In the genomic region with DNA sequence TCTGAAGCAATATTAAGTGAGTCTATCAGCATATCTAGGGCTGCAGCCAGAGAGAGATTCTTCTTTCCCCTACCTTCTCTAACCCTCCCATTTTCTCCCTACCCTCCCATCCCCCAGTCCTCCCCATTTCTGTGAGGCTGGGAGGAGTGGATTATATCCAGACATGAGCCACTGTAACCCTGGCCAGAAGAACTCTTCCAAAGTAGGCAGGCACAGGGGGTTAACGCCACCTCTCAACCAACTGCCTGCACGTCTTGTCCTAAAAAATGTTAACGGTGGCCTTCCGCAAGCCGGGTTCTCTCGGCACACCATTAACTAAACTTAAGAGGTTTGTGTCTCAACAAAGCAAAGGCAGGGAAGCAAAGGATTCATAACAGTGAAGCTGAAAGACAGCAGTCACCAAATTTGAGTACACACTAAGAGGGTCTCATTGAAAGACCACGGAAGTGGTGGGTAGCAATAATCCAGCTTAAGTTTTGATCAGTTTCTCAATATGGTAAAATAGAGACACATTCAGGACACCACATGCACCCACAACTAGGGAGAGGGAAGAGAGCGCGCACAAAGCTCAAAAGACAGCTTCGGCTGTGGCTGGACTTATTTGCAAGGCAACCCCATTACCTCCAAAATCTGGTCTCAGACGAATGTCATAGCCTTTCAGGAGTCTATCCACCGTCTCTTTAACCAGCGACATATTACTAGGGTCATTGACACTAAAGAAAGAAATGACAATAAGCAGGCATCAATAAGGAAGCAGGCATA, we compare ENCODE assay signal across 9 cellular contexts. TPM values are rescaled to one million over a fixed set of nuclear protein-coding genes. Genes with fewer than 3 reads are reported as not detected.
A peak's percentile ranks its signal among the peaks of the same experiment; 100 is the strongest.
DNase-seq lines count a peak whose midpoint lies in the region; ATAC-seq, FAIRE-seq and TF ChIP-seq lines count a peak whose summit lies in the region.
"Had no signal": no experiment of that assay in that cellular context is flagged by ENCODE, and none has a peak within 500 bp of the region (broad histone marks: within the 10 kb centered on the region; RNA-seq: fewer than 3 reads in every experiment).

No MANE protein-coding gene starts in this region.

- H2BK15ac ChIP-seq in H1 (ENCODE audit: low read length) = no peak overlapping the region

- POLR2A ChIA-PET in activated CD4-positive, alpha-beta T cell treated with anti-CD3 and anti-CD28 coated beads for 36 hours (lab: Charles Lee) = no interaction called here
- POLR2A ChIA-PET in H1 (lab: Charles Lee; ENCODE audit: partially characterized antibody) = interaction anchor here (0.6 kb wide), 1 partner anchor 11 kb away, joined by 4 read pairs; no protein-coding TSS in a partner anchor

- no peak overlapping the region for H2BK12ac ChIP-seq in H1 (ENCODE audit: low read depth, low read length)

- no peak overlapping the region; the same call in 1 of the 2 replicates for H3K18ac ChIP-seq in H1 (ENCODE audit: extremely low read depth, low read length)

- 12% methylated on average over 12 of the region's 13 CpGs; no CpG with 5 or more reads in 1 of the 2 experiments for WGBS in H1 (ENCODE audit: extremely low coverage in 1 of 2, insufficient coverage in 1 of 2, insufficient read length in 1 of 2, insufficient replicate concordance in 2 of 2, low coverage in 1 of 2, low lambda C conversion rate in 2 of 2, missing lambda C conversion rate in 1 of 2), 2 experiments
- 22 to 45% (median 40%) methylated on average over 13 of the region's 13 CpGs for WGBS in small intestine, 3 donors

- H3K27ac ChIP-seq in H1 (ENCODE audit: low read depth, low read length) = no peak overlapping the region
- H3K27ac ChIP-seq in small intestine (ENCODE audit: low read depth in 1 of 2, low read length in 1 of 2) = no peak overlapping the region

- no peak overlapping the region for H2AFZ ChIP-seq in H1 (ENCODE audit: low read length)

- H3K56ac ChIP-seq in H1 (replicated peaks; ENCODE audit: insufficient read length, low read depth, low read length) = no peak overlapping the region

- H2AK5ac ChIP-seq in H1 (ENCODE audit: low read depth, low read length) = no peak overlapping the region

- H4K5ac ChIP-seq in H1 (ENCODE audit: insufficient read length, low read depth, low read length) = no peak overlapping the region

- no peak overlapping the region for H3K14ac ChIP-seq in H1 (ENCODE audit: insufficient read length)

- no peak overlapping the region for H4K91ac ChIP-seq in H1 (replicated peaks; ENCODE audit: insufficient read length, low read length)

- H3K23ac ChIP-seq in H1 (ENCODE audit: insufficient read length) = no peak overlapping the region

- no peak overlapping the region for H2BK20ac ChIP-seq in H1 (ENCODE audit: low read length)

- no peaks in the 10 kb centered on the region for H3K9me3 Mint-ChIP-seq in activated CD4-positive, alpha-beta T cell treated with anti-CD3 and anti-CD28 coated beads for 36 hours (ENCODE audit: low read depth)
- peaks cover 3 to 4% of the 10 kb centered on the region in 2 donors for H3K9me3 Mint-ChIP-seq in stimulated activated naive B cell treated with anti-CD40 and anti-IgM and Interleukin-4, amounts not matched to agents 10 μg/mL and 1 μg/mL and 100 μg/mL, for 72 hours

- no peak overlapping the region for H3K27ac Mint-ChIP-seq in activated CD4-positive, alpha-beta T cell treated with anti-CD3 and anti-CD28 coated beads for 36 hours
- H3K27ac Mint-ChIP-seq in stimulated activated naive B cell treated with anti-CD40 and anti-IgM and Interleukin-4, amounts not matched to agents 10 μg/mL and 1 μg/mL and 100 μg/mL, for 72 hours = no peak overlapping the region

- TF ChIP-seq RAD21 in H1 (IDR thresholded peaks at IDR 0.05 in 1 of 2, conservative IDR thresholded peaks at IDR 0.05 in 1 of 2; ENCODE audit: low read depth in 2 of 2, low read length in 2 of 2) = no peak

- no peak overlapping the region for H2BK5ac ChIP-seq in H1 (ENCODE audit: low read depth, low read length)

- no peak overlapping the region for H4K8ac ChIP-seq in H1 (ENCODE audit: extremely low read depth, insufficient read depth, low read length)

- H3K23me2 ChIP-seq in H1 (ENCODE audit: low read depth, low read length) = peaks cover 22% of the 10 kb centered on the region

- H3K4ac ChIP-seq in H1 (replicated peaks; ENCODE audit: insufficient read length, low read depth, low read length) = no peak overlapping the region

- H3K4me1 Mint-ChIP-seq in activated CD4-positive, alpha-beta T cell treated with anti-CD3 and anti-CD28 coated beads for 36 hours = peaks cover 7% of the 10 kb centered on the region
- H3K4me1 Mint-ChIP-seq in stimulated activated naive B cell treated with anti-CD40 and anti-IgM and Interleukin-4, amounts not matched to agents 10 μg/mL and 1 μg/mL and 100 μg/mL, for 72 hours = peaks cover 8 to 40% of the 10 kb centered on the region in 2 donors

- H3K79me2 ChIP-seq in H1 (ENCODE audit: control insufficient read depth in 1 of 2, insufficient read depth in 2 of 2, low read length in 2 of 2) = no peaks in the 10 kb centered on the region

- peak overlapping the region; percentile 91 to 97 for H3K4me2 ChIP-seq in H1 (ENCODE audit: insufficient read depth in 1 of 2, low read depth in 2 of 2, low read length in 2 of 2)

- H3K36me3 ChIP-seq in H1 (ENCODE audit: control insufficient read depth in 2 of 4, insufficient read depth in 4 of 4, low read length in 3 of 4) (no peaks in the 10 kb centered on the region), small intestine (ENCODE audit: control insufficient read depth in 2 of 2, insufficient read depth in 2 of 2, low read length in 2 of 2) (no peaks in the 10 kb centered on the region)

- ATAC-seq in activated CD4-positive, alpha-beta T cell treated with anti-CD3 and anti-CD28 coated beads for 36 hours = no peak
- peak; percentile 1 for ATAC-seq in HG03342 (IDR thresholded peaks at IDR 0.05; ENCODE audit: unreplicated experiment)
- ATAC-seq in stimulated activated naive B cell treated with anti-CD40 and anti-IgM and Interleukin-4, amounts not matched to agents 10 μg/mL and 1 μg/mL and 100 μg/mL, for 72 hours (replicated peaks) = peak in 1 of 2 donors; percentile 13

- DNase-seq in activated CD4-positive, alpha-beta T cell treated with anti-CD3 and anti-CD28 coated beads for 36 hours = no peak
- DNase-seq in activated CD4-positive, alpha-beta T cell treated with anti-CD3 and anti-CD28 coated beads for 48 hours = no peak
- no peak for DNase-seq in H1 (ENCODE audit: low read depth in 1 of 2, low spot score in 2 of 2)
- DNase-seq in stimulated activated naive B cell treated with anti-CD40 and anti-IgM and Interleukin-4, amounts not matched to agents 10 μg/mL and 1 μg/mL and 100 μg/mL, for 72 hours = no peak
- no peak for DNase-seq in islet precursor cell
- DNase-seq in DMS153 (lab: John Stamatoyannopoulos, UW) = no peak
- no peak for DNase-seq in small intestine

- CTCF ChIA-PET in activated CD4-positive, alpha-beta T cell treated with anti-CD3 and anti-CD28 coated beads for 36 hours (lab: Charles Lee) = no interaction called here
- CTCF ChIA-PET in H1 (lab: Charles Lee; ENCODE audit: partially characterized antibody) = interaction anchor here (0.7 to 0.8 kb wide), 2 partner anchors 11 to 278 kb away, joined by 3 read pairs; no protein-coding TSS in a partner anchor

- peak overlapping the region; percentile 51 to 73 (median 55); a peak in 7 of 8 replicates for H3K4me3 ChIP-seq in H1 (ENCODE audit: extremely low read depth in 1 of 4, insufficient read depth in 2 of 4, low read depth in 3 of 4, low read length in 4 of 4)
- H3K4me3 ChIP-seq in small intestine (ENCODE audit: low read depth in 1 of 2, low read length in 2 of 2) = no peak overlapping the region

- no peak overlapping the region for H2BK120ac ChIP-seq in H1 (replicated peaks; ENCODE audit: low read depth, low read length)

- H3K27me3 Mint-ChIP-seq in activated CD4-positive, alpha-beta T cell treated with anti-CD3 and anti-CD28 coated beads for 36 hours = peaks cover 67% of the 10 kb centered on the region
- H3K27me3 Mint-ChIP-seq in stimulated activated naive B cell treated with anti-CD40 and anti-IgM and Interleukin-4, amounts not matched to agents 10 μg/mL and 1 μg/mL and 100 μg/mL, for 72 hours = peaks cover 62 to 71% of the 10 kb centered on the region in 2 donors

- peaks cover 5 to 20% (median 13%) of the 10 kb centered on the region in 4 experiments; a peak in 6 of 7 replicates for H3K4me1 ChIP-seq in H1 (replicated peaks in 1 of 4; ENCODE audit: control insufficient read depth in 3 of 4, insufficient read depth in 4 of 4, low read length in 3 of 4)
- no peaks in the 10 kb centered on the region for H3K4me1 ChIP-seq in small intestine (ENCODE audit: control insufficient read depth in 2 of 2, insufficient read depth in 1 of 2, low read depth in 1 of 2, low read length in 1 of 2)

- H3K4me3 Mint-ChIP-seq in activated CD4-positive, alpha-beta T cell treated with anti-CD3 and anti-CD28 coated beads for 36 hours = peak overlapping the region; percentile 67
- peak overlapping the region; percentile 81 to 84 for H3K4me3 Mint-ChIP-seq in stimulated activated naive B cell treated with anti-CD40 and anti-IgM and Interleukin-4, amounts not matched to agents 10 μg/mL and 1 μg/mL and 100 μg/mL, for 72 hours

- intact Hi-C loops in activated CD4-positive, alpha-beta T cell treated with anti-CD3 and anti-CD28 coated beads for 36 hours (cut with DNase I, micrococcal nuclease) = loop anchor here (10.0 kb wide), 4 partner anchors 1041 to 1959 kb away; a partner anchor contains a TSS

- H3K9me3 ChIP-seq in H1 (ENCODE audit: insufficient read depth in 2 of 2, low read depth in 1 of 2, low read length in 1 of 2) = no peaks in the 10 kb centered on the region
- no peaks in the 10 kb centered on the region for H3K9me3 ChIP-seq in small intestine (ENCODE audit: control insufficient read depth, low read depth)

- H4K20me1 ChIP-seq in H1 (replicated peaks in 1 of 2; ENCODE audit: control insufficient read depth in 1 of 2, insufficient read depth in 2 of 2, low read length in 2 of 2) = peaks cover 1 to 2% of the 10 kb centered on the region in 2 experiments

- TF ChIP-seq POLR2A in H1 (IDR thresholded peaks at IDR 0.05; ENCODE audit: control extremely low read depth in 1 of 2, low read depth in 2 of 2, low read length in 2 of 2) = no peak

- H3K27me3 ChIP-seq in H1 (replicated peaks in 1 of 4; ENCODE audit: control insufficient read depth in 3 of 4, extremely low read depth in 1 of 4, insufficient read depth in 3 of 4, low read length in 3 of 4) (peaks cover 20 to 58% (median 50%) of the 10 kb centered on the region in 4 experiments), small intestine (ENCODE audit: control insufficient read depth in 2 of 2, insufficient read depth in 2 of 2, low read length in 2 of 2) (peaks cover 0 to 28% of the 10 kb centered on the region in 2 donors)

- TF ChIP-seq CTCF in H1 (IDR thresholded peaks at IDR 0.05; ENCODE audit: control extremely low read depth in 1 of 3, insufficient read depth in 1 of 3, low read depth in 1 of 3, low read length in 3 of 3) = no peak

- no peak for TF ChIP-seq EP300 in H1 (IDR thresholded peaks at IDR 0.05; ENCODE audit: borderline replicate concordance in 1 of 2, low read depth in 2 of 2, low read length in 2 of 2)

- H3K9ac ChIP-seq in H1 (replicated peaks in 1 of 4; ENCODE audit: extremely low read depth in 1 of 4, low read depth in 3 of 4, low read length in 3 of 4) = no peak overlapping the region

- no peaks in the 10 kb centered on the region for H3K36me3 Mint-ChIP-seq in activated CD4-positive, alpha-beta T cell treated with anti-CD3 and anti-CD28 coated beads for 36 hours (ENCODE audit: low read depth)
- H3K36me3 Mint-ChIP-seq in stimulated activated naive B cell treated with anti-CD40 and anti-IgM and Interleukin-4, amounts not matched to agents 10 μg/mL and 1 μg/mL and 100 μg/mL, for 72 hours = no peaks in the 10 kb centered on the region

- FAIRE-seq in H1 (lab: Jason Lieb, UNC) (no peak), small intestine (lab: Jason Lieb, UNC) (no peak)

- H3K79me1 ChIP-seq in H1 (ENCODE audit: low read depth, low read length) = no peaks in the 10 kb centered on the region

RNA-seq across cellular contexts. Expression of a gene that starts 0.6 kb away (rescaled TPM):
- not detected for total RNA-seq in activated CD4-positive, alpha-beta T cell treated with anti-CD3 and anti-CD28 coated beads for 36 hours
- 0.88 and 1.9 TPM in 2 replicates for total RNA-seq in H1 (2021; fragmentation: NEBNext Ultra II Directional; extraction: Animal tissue kit (Norgen Biotek cat#: 25700))
- polyA plus RNA-seq in H1 (2011; rRNA removed) = 0.25 and 0.54 TPM in 2 replicates
- polyA plus RNA-seq in H1 (2011; cell fraction: cytosol; rRNA removed) = 0.26 TPM
- 0.60 TPM for polyA plus RNA-seq in H1 (2011; cell fraction: nucleus; rRNA removed)
- polyA plus RNA-seq in H1 (2012, experiment 1 of 2) = 0.51 to 1.4 TPM (median 0.76 TPM) in 4 replicates
- polyA plus RNA-seq in H1 (2012, experiment 2 of 2) = 0.03 TPM
- polyA plus RNA-seq in H1 (2013, experiment 1 of 2) = 1.2 TPM
- polyA plus RNA-seq in H1 (2013, experiment 2 of 2) = 0.90 TPM
- 1.0 and 3.8 TPM in 2 replicates for polyA minus RNA-seq in H1 (2011; rRNA and poly(A)+ RNA removed)
- polyA minus RNA-seq in H1 (2011; cell fraction: cytosol; rRNA and poly(A)+ RNA removed) = 0.51 TPM
- polyA minus RNA-seq in H1 (2011; cell fraction: nucleus; rRNA and poly(A)+ RNA removed) = 3.8 TPM
- polyA plus RNA-seq in small intestine = 1 to 10 TPM in 1 of 3 donors, under 1 TPM in 2; 0.22 to 1.1 (median 0.27) TPM
- polyA plus RNA-seq: liver had no signal

Comparison
In these comparisons a context has a peak if more than half of its experiments do, and no peak if none do; other contexts are left out.
1. H3K4me3 ChIP-seq: peak in H1 (4 of 4); none in small intestine (0 of 2).